ENCODE assay signal across 8 cellular contexts in genomic region chr6:110180228-110181008, GRCh38. TPM values are rescaled to one million over a fixed set of nuclear protein-coding genes. Genes with fewer than 3 reads are reported as not detected.
DNase-seq lines count a peak whose midpoint lies in the region; TF ChIP-seq lines count a peak whose summit lies in the region.

CDC40 (plus strand) TSS chr6:110180427; CDS start chr6:110180445, 18 bp downstream.

- H3K4me3 ChIP-seq in GM12864 (ENCODE audit: low read depth, low read length) (peak within 1 kb of the TSS; percentile 85), LNCaP clone FGC (ENCODE audit: low read depth, low read length) (peak within 1 kb of the TSS; percentile 85)

- TF ChIP-seq CTCF in GM12864 (IDR thresholded peaks at IDR 0.05; ENCODE audit: low read depth, low read length, missing control alignments), result no peak
- TF ChIP-seq CTCF in LNCaP clone FGC (IDR thresholded peaks at IDR 0.05; ENCODE audit: control insufficient read depth, extremely low read depth, insufficient read depth), result no peak

- DNase-seq in GM12864 (ENCODE audit: low read depth) (no peak), H4 (ENCODE audit: low spot score) (peak; percentile 14), LNCaP clone FGC (ENCODE audit: low read depth) (no peak), cortex of kidney (lab: John Stamatoyannopoulos, UW) (peak; percentile 18), lung microvascular endothelial cell (ENCODE audit: low read depth in 2 of 2) (no peak), NCI-H226 (no peak)
- peak; percentile 54 for DNase-seq in activated CD4-positive, CD25-positive, alpha-beta regulatory T cell treated with anti-CD3 and anti-CD28 coated beads, Interleukin-2, amount 50 U/mL, for 72 hours
- DNase-seq in stimulated activated CD8-positive, alpha-beta memory T cell treated with anti-CD3 and anti-CD28 coated beads, Interleukin-15, amount 100 ng/mL, for 1 hour (ENCODE audit: low read depth), result peak; percentile 21

RNA-seq across cellular contexts. Expression of gene CDC40, which starts in this region (rescaled TPM):
- 12.9 and 17.2 TPM in 2 replicates for total RNA-seq in H4 (2014; rRNA removed; shearing (Covaris generic))
- 10.9 and 13.1 TPM in 2 replicates for total RNA-seq in lung microvascular endothelial cell

Comparison
In these comparisons a context has a peak if more than half of its experiments do, and no peak if none do; other contexts are left out.
1. DNase-seq: peak in H4 (single experiment), activated CD4-positive, CD25-positive, alpha-beta regulatory T cell treated with anti-CD3 and anti-CD28 coated beads, Interleukin-2, amount 50 U/mL, for 72 hours (single experiment), cortex of kidney (single experiment) and stimulated activated CD8-positive, alpha-beta memory T cell treated with anti-CD3 and anti-CD28 coated beads, Interleukin-15, amount 100 ng/mL, for 1 hour (single experiment); none in GM12864 (single experiment), LNCaP clone FGC (single experiment), lung microvascular endothelial cell (0 of 2) and NCI-H226 (single experiment).